In the genomic region with DNA sequence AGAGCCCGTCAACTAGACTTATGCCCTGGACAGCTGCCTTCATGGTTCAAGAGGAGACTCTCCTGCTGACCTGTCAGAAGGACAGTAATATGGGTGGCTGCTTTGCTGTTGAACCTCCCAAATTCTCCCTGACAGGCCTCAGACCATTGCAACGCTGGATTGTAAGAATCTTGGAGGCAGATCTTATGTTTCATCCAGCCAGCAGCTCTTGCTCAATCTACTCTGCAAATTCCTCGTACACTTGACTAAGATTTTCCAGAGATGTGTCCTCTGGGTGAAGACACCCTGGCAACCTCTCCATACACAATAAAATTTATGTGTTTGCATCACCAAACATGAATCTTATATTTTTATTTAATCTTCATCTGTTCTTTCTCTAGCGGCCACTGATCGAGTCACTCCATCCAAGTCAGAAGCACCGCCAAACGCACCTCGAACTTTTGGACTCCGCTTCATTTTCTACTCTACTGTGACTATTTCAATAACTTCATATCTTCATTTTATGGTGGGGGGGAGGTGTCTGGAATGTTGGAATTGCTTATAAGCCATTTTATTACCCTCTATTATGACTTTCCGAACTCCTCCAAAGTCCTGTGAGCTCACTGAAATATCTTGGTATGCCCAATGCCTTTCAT, we compare ENCODE assay signal across 18 cellular contexts.
"Had no signal": no experiment of that assay in that cellular context is flagged by ENCODE, and none has a peak within 500 bp of the region (broad histone marks: within the 10 kb centered on the region; RNA-seq: fewer than 3 reads in every experiment).

No MANE protein-coding gene starts in this region.

- ATAC-seq: activated CD4-positive, CD25-positive, alpha-beta regulatory T cell treated with anti-CD3 and anti-CD28 coated beads, Interleukin-2, amount 50 U/mL, for 24 hours; naive thymus-derived CD8-positive, alpha-beta T cell; right lobe of liver; SK-N-SH treated with all-trans-retinoic acid at 6 μM for 48 hours had no signal

- H3K27me3 ChIP-seq: neutrophil, right lobe of liver, stomach had no signal

- H3K4me1 Mint-ChIP-seq: immature natural killer cell; naive thymus-derived CD8-positive, alpha-beta T cell had no signal

- H3K4me1 ChIP-seq: right lobe of liver, spleen had no signal

- H3K4me3 ChIP-seq: right lobe of liver, spleen, stomach, thoracic aorta had no signal

- H3K9me3 ChIP-seq: neutrophil, right lobe of liver, stomach, thoracic aorta had no signal

- H3K27me3 Mint-ChIP-seq: progenitor cell of endocrine pancreas had no signal

- H3K36me3 ChIP-seq: neutrophil, right lobe of liver, spleen, stomach, thoracic aorta had no signal

- H3K36me3 Mint-ChIP-seq: immature natural killer cell; naive thymus-derived CD8-positive, alpha-beta T cell had no signal

- DNase-seq: activated CD4-positive, alpha-beta T cell treated with anti-CD3 and anti-CD28 coated beads, Interleukin-2, amount 50 U/mL, for 4 hours; activated naive CD4-positive, alpha-beta T cell treated with anti-CD3 and anti-CD28 coated beads for 36 hours; caudate nucleus; effector CD4-positive, alpha-beta T cell; foreskin melanocyte; immature natural killer cell; naive thymus-derived CD8-positive, alpha-beta T cell; right lobe of liver; spleen; stomach; T-helper 1 cell; T1000 had no signal

- H3K4me3 Mint-ChIP-seq: activated naive CD4-positive, alpha-beta T cell treated with anti-CD3 and anti-CD28 coated beads for 36 hours; immature natural killer cell; naive thymus-derived CD8-positive, alpha-beta T cell had no signal

- H3K27ac ChIP-seq: neutrophil, right lobe of liver, spleen, thoracic aorta had no signal

- H3K27ac Mint-ChIP-seq: activated naive CD4-positive, alpha-beta T cell treated with anti-CD3 and anti-CD28 coated beads for 36 hours; activated T-helper 2 cell treated with anti-CD3 and anti-CD28 coated beads, Interferon-gamma antibody, Interleukin-2, Interleukin-4, amounts not matched to agents 10 μg/mL and 5 μg/mL and 100 μg/mL, durations not matched to agents 14 hours and 24 hours and 36 hours; immature natural killer cell; naive thymus-derived CD8-positive, alpha-beta T cell; progenitor cell of endocrine pancreas had no signal
